Comparison of ENCODE assay signal across 9 cellular contexts in genomic region chr11:82718307-82718706, GRCh38. TPM values are rescaled to one million over a fixed set of nuclear protein-coding genes. Genes with fewer than 3 reads are reported as not detected.
DNase-seq lines count a peak whose midpoint lies in the region; ATAC-seq and TF ChIP-seq lines count a peak whose summit lies in the region.
"Had no signal": no experiment of that assay in that cellular context is flagged by ENCODE, and none has a peak within 500 bp of the region (broad histone marks: within the 10 kb centered on the region; RNA-seq: fewer than 3 reads in every experiment).

No MANE protein-coding gene starts in this region.

- no peaks in the 10 kb centered on the region for H3K36me3 Mint-ChIP-seq in activated T-helper 1 cell treated with anti-CD3 and anti-CD28 coated beads, Interleukin-12 subunit alpha, Interleukin-12 subunit beta, Interleukin-2, Interleukin-4 antibody, amounts not matched to agents 30 ng/mL and 10 ng/mL and 1 ng/mL, durations not matched to agents 14 hours and 24 hours and 36 hours (ENCODE audit: low read depth)

- H3K9me3 Mint-ChIP-seq in activated T-helper 1 cell treated with anti-CD3 and anti-CD28 coated beads, Interleukin-12 subunit alpha, Interleukin-12 subunit beta, Interleukin-2, Interleukin-4 antibody, amounts not matched to agents 30 ng/mL and 10 ng/mL and 1 ng/mL, durations not matched to agents 14 hours and 24 hours and 36 hours: no peaks in the 10 kb centered on the region

- H3K4me3 Mint-ChIP-seq in activated T-helper 1 cell treated with anti-CD3 and anti-CD28 coated beads, Interleukin-12 subunit alpha, Interleukin-12 subunit beta, Interleukin-2, Interleukin-4 antibody, amounts not matched to agents 30 ng/mL and 10 ng/mL and 1 ng/mL, durations not matched to agents 14 hours and 24 hours and 36 hours: no peak overlapping the region

- H3K27ac ChIP-seq in brain microvascular endothelial cell: no peak overlapping the region
- peak overlapping the region; percentile 92 for H3K27ac ChIP-seq in substantia nigra (ENCODE audit: low read depth, low read length, poor library complexity, severe bottlenecking)
- H3K27ac ChIP-seq: epithelial cell of prostate had no signal

- in situ Hi-C loops in brain microvascular endothelial cell (cut with HindIII; ENCODE audit: low pct_ligation_motif_present, low sequenced_read_pairs): no loop called here

- intact Hi-C loops in activated T-helper 1 cell treated with anti-CD3 and anti-CD28 coated beads, Interleukin-12 subunit alpha, Interleukin-12 subunit beta, Interleukin-2, Interleukin-4 antibody, amounts not matched to agents 30 ng/mL and 10 ng/mL and 1 ng/mL, durations not matched to agents 14 hours and 24 hours and 36 hours (cut with micrococcal nuclease): loop anchor here (1.0 to 5.0 kb wide), 3 partner anchors 146 to 1098 kb away; no protein-coding TSS in a partner anchor

- peak; percentile 13 for DNase-seq in stimulated activated CD4-positive, alpha-beta T cell treated with anti-CD3 and anti-CD28 coated beads, Interleukin-1b, Interleukin-23, amount 100 ng/mL, for 48 hours
- DNase-seq in stimulated activated CD4-positive, alpha-beta T cell treated with anti-CD3 and anti-CD28 coated beads, Interleukin-4, amount 100 ng/mL, for 4 hours: no peak
- DNase-seq in NCI-H748 treated with DMSO at 0.1 percent for 48 hours (lab: John Stamatoyannopoulos, UW) (peak; percentile 45), brain microvascular endothelial cell (peak; percentile 40), islet precursor cell (peak; percentile 70), substantia nigra (lab: John Stamatoyannopoulos, UW) (peak in 42 of 49 donors; percentile 15 to 84 (median 57))
- DNase-seq in activated T-helper 1 cell treated with anti-CD3 and anti-CD28 coated beads, Interleukin-12 subunit alpha, Interleukin-12 subunit beta, Interleukin-2, Interleukin-4 antibody, amounts not matched to agents 30 ng/mL and 10 ng/mL and 1 ng/mL, durations not matched to agents 14 hours and 24 hours and 36 hours (ENCODE audit: low spot score): no peak

- no peak overlapping the region for H3K27ac Mint-ChIP-seq in activated T-helper 1 cell treated with anti-CD3 and anti-CD28 coated beads, Interleukin-12 subunit alpha, Interleukin-12 subunit beta, Interleukin-2, Interleukin-4 antibody, amounts not matched to agents 30 ng/mL and 10 ng/mL and 1 ng/mL, durations not matched to agents 14 hours and 24 hours and 36 hours

- TF ChIP-seq CTCF in brain microvascular endothelial cell (IDR thresholded peaks at IDR 0.05; ENCODE audit: low read depth, low read length, missing control alignments): peak; percentile 77

- peak; percentile 75 for ATAC-seq in HG02885 (IDR thresholded peaks at IDR 0.05; ENCODE audit: poor library complexity, unreplicated experiment)

- H3K27me3 Mint-ChIP-seq in activated T-helper 1 cell treated with anti-CD3 and anti-CD28 coated beads, Interleukin-12 subunit alpha, Interleukin-12 subunit beta, Interleukin-2, Interleukin-4 antibody, amounts not matched to agents 30 ng/mL and 10 ng/mL and 1 ng/mL, durations not matched to agents 14 hours and 24 hours and 36 hours (ENCODE audit: insufficient read depth): peaks cover 5% of the 10 kb centered on the region

- H3K36me3 ChIP-seq in brain microvascular endothelial cell (replicated peaks): no peaks in the 10 kb centered on the region

- H3K4me3 ChIP-seq in brain microvascular endothelial cell (ENCODE audit: low read depth, low read length): no peak overlapping the region

- no peaks in the 10 kb centered on the region for H3K4me1 Mint-ChIP-seq in activated T-helper 1 cell treated with anti-CD3 and anti-CD28 coated beads, Interleukin-12 subunit alpha, Interleukin-12 subunit beta, Interleukin-2, Interleukin-4 antibody, amounts not matched to agents 30 ng/mL and 10 ng/mL and 1 ng/mL, durations not matched to agents 14 hours and 24 hours and 36 hours (ENCODE audit: low read depth)

- no peaks in the 10 kb centered on the region for H3K27me3 ChIP-seq in brain microvascular endothelial cell (replicated peaks)

RNA-seq across cellular contexts. Expression of gene FAM181B, which starts 15.4 kb away (rescaled TPM):
- not detected in 2 replicates for total RNA-seq in activated T-helper 1 cell treated with anti-CD3 and anti-CD28 coated beads, Interleukin-12 subunit alpha, Interleukin-12 subunit beta, Interleukin-2, Interleukin-4 antibody, amounts not matched to agents 30 ng/mL and 10 ng/mL and 1 ng/mL, durations not matched to agents 14 hours and 24 hours and 36 hours

Comparison
In these comparisons a context has a peak if more than half of its experiments do, and no peak if none do; other contexts are left out.
1. DNase-seq: peak in stimulated activated CD4-positive, alpha-beta T cell treated with anti-CD3 and anti-CD28 coated beads, Interleukin-1b, Interleukin-23, amount 100 ng/mL, for 48 hours (single experiment), NCI-H748 treated with DMSO at 0.1 percent for 48 hours (single experiment), brain microvascular endothelial cell (single experiment), islet precursor cell (single experiment) and substantia nigra (42 of 49); none in stimulated activated CD4-positive, alpha-beta T cell treated with anti-CD3 and anti-CD28 coated beads, Interleukin-4, amount 100 ng/mL, for 4 hours (0 of 2) and activated T-helper 1 cell treated with anti-CD3 and anti-CD28 coated beads, Interleukin-12 subunit alpha, Interleukin-12 subunit beta, Interleukin-2, Interleukin-4 antibody, amounts not matched to agents 30 ng/mL and 10 ng/mL and 1 ng/mL, durations not matched to agents 14 hours and 24 hours and 36 hours (single experiment).